Comparison of ENCODE assay signal across 20 cellular contexts in genomic region chr17:50785126-50785525, GRCh38. TPM values are rescaled to one million over a fixed set of nuclear protein-coding genes. Genes with fewer than 3 reads are reported as not detected.
DNase-seq lines count a peak whose midpoint lies in the region; ATAC-seq, FAIRE-seq and TF ChIP-seq lines count a peak whose summit lies in the region.
"Had no signal": no experiment of that assay in that cellular context is flagged by ENCODE, and none has a peak within 500 bp of the region (broad histone marks: within the 10 kb centered on the region; RNA-seq: fewer than 3 reads in every experiment).

No MANE protein-coding gene starts in this region.

- no peak overlapping the region for H3K9ac ChIP-seq in IMR-90 (ENCODE audit: low read depth, low read length)
- no peak overlapping the region for H3K9ac ChIP-seq in keratinocyte (ENCODE audit: control insufficient read depth, extremely low read depth, insufficient read depth, low read length)
- no peak overlapping the region for H3K9ac ChIP-seq in stomach smooth muscle (ENCODE audit: low read length in 2 of 2)

- 75% methylated on average over 2 of the region's 4 CpGs; no CpG with 5 or more reads in 1 of the 2 experiments for whole genome bisulfite sequencing in IMR-90 (ENCODE audit: extremely low coverage in 2 of 2, insufficient read length in 1 of 2), 2 experiments

- POLR2A ChIA-PET in IMR-90 (lab: Charles Lee; ENCODE audit: unreplicated experiment): interaction anchor here (1.1 kb wide), 1 partner anchor 81 kb away, joined by 4 read pairs; the partner anchor contains the start of gene TOB1

- H2BK20ac ChIP-seq in IMR-90 (ENCODE audit: low read depth, low read length): no peak overlapping the region

- H4K91ac ChIP-seq in IMR-90 (ENCODE audit: insufficient read depth, low read depth, low read length): no peak overlapping the region

- ATAC-seq in IMR-90 (ENCODE audit: low read depth) (no peak), GM18873 (IDR thresholded peaks at IDR 0.05; ENCODE audit: low FRiP score, unreplicated experiment) (no peak), GM19351 (IDR thresholded peaks at IDR 0.05; ENCODE audit: unreplicated experiment) (no peak)
- ATAC-seq: K562 had no signal

- no peak overlapping the region for H4K8ac ChIP-seq in IMR-90 (ENCODE audit: low read depth in 2 of 2, low read length in 2 of 2)

- H3K4me2 ChIP-seq in IMR-90 (ENCODE audit: low read depth, low read length) (no peak overlapping the region), keratinocyte (ENCODE audit: control insufficient read depth, extremely low read depth, insufficient read depth, low read depth, low read length) (peak overlapping the region; percentile 36)
- H3K4me2 ChIP-seq: PC-9 had no signal

- H2AK5ac ChIP-seq in IMR-90 (ENCODE audit: low read depth, low read length): no peak overlapping the region

- H3K4me1 ChIP-seq in IMR-90 (ENCODE audit: control insufficient read depth, insufficient read depth, low read length): peaks cover 13% of the 10 kb centered on the region
- H3K4me1 ChIP-seq in keratinocyte (ENCODE audit: control insufficient read depth, extremely low read depth, insufficient read depth, low read length): peaks cover 29% of the 10 kb centered on the region
- H3K4me1 ChIP-seq in stomach smooth muscle (ENCODE audit: control insufficient read depth, insufficient read depth, low read length): peaks cover 23% of the 10 kb centered on the region

- FAIRE-seq in keratinocyte (lab: Jason Lieb, UNC) (peak; percentile 52), frontal cortex (lab: Jason Lieb, UNC) (no peak)
- FAIRE-seq: GM12892, GM18507, K562 had no signal

- intact Hi-C loops in IMR-90 (cut with micrococcal nuclease) (no loop called here), dorsolateral prefrontal cortex (cut with DNase I) (loop anchor here (2.0 to 10.0 kb wide), 3 partner anchors 47 to 170 kb away; no protein-coding TSS in a partner anchor)

- H3K27ac ChIP-seq in IMR-90 (ENCODE audit: insufficient read depth, low read length): no peak overlapping the region
- peak overlapping the region in 54 of 59 donors; percentile 18 to 93 (median 83) for H3K27ac ChIP-seq in dorsolateral prefrontal cortex
- H3K27ac ChIP-seq in keratinocyte (ENCODE audit: control insufficient read depth, insufficient read depth, low read length): no peak overlapping the region
- peak overlapping the region; percentile 83 for H3K27ac ChIP-seq in stomach smooth muscle (ENCODE audit: low read length)
- H3K27ac ChIP-seq: PC-9, SJCRH30 had no signal

- H3K79me1 ChIP-seq in IMR-90 (ENCODE audit: low read depth in 1 of 2, low read length in 2 of 2): no peaks in the 10 kb centered on the region

- CTCF ChIA-PET in IMR-90 (lab: Yijun Ruan, JAX): interaction anchor here (1.0 to 1.3 kb wide), 2 partner anchors 31 to 57 kb away, joined by 4 read pairs; no protein-coding TSS in a partner anchor

- no peak overlapping the region for H3K23ac ChIP-seq in IMR-90 (ENCODE audit: low read depth, low read length)

- H3K9me1 ChIP-seq in IMR-90 (ENCODE audit: insufficient read depth, low read length) (0 out of 2 replicates have a peak, but pooled peaks cover 3% of the 10 kb centered on the region), keratinocyte (ENCODE audit: control insufficient read depth, extremely low read depth, insufficient read depth, low read length) (no peaks in the 10 kb centered on the region)

- no peak overlapping the region for H3K18ac ChIP-seq in IMR-90 (ENCODE audit: low read depth, low read length)

- H3K36me3 ChIP-seq in IMR-90 (ENCODE audit: control insufficient read depth, insufficient read depth, low read length) (no peaks in the 10 kb centered on the region), keratinocyte (ENCODE audit: control insufficient read depth in 2 of 2, extremely low read depth in 1 of 2, insufficient read depth in 2 of 2, low read length in 2 of 2) (no peaks in the 10 kb centered on the region), stomach smooth muscle (ENCODE audit: control insufficient read depth in 2 of 2, insufficient read depth in 2 of 2, low read length in 2 of 2) (no peaks in the 10 kb centered on the region)
- H3K36me3 ChIP-seq: SJCRH30 had no signal

- no peaks in the 10 kb centered on the region for H3K79me2 ChIP-seq in keratinocyte (ENCODE audit: control insufficient read depth, insufficient read depth, low read length)

- in situ Hi-C loops in IMR-90 (cut with MboI; ENCODE audit: low sequenced_read_pairs): loop anchor here (5.0 kb wide), 1 partner anchor 57 kb away; no protein-coding TSS in a partner anchor

- no peak for DNase-seq in IMR-90
- DNase-seq in dorsolateral prefrontal cortex: no peak
- no peak for DNase-seq in keratinocyte (ENCODE audit: low read depth, low spot score)
- DNase-seq in EL: no peak
- no peak for DNase-seq in frontal cortex (ENCODE audit: low spot score in 2 of 2)
- DNase-seq: 8988T, Calu3, MV-4-11, NCI-H1930, NCI-H526, SJCRH30 had no signal

- H4K20me1 ChIP-seq in IMR-90 (ENCODE audit: insufficient read depth, low read length) (no peaks in the 10 kb centered on the region), keratinocyte (ENCODE audit: control insufficient read depth, extremely low read depth, insufficient read depth, low read length) (no peaks in the 10 kb centered on the region)

- no peaks in the 10 kb centered on the region for H3K9me3 ChIP-seq in IMR-90 (ENCODE audit: control insufficient read depth, insufficient read depth, low read length)
- no peaks in the 10 kb centered on the region for H3K9me3 ChIP-seq in keratinocyte (ENCODE audit: control insufficient read depth, low read depth, low read length)
- H3K9me3 ChIP-seq in stomach smooth muscle (ENCODE audit: control insufficient read depth in 2 of 2, low read length in 2 of 2): no peaks in the 10 kb centered on the region
- H3K9me3 ChIP-seq: SJCRH30 had no signal

- peak overlapping the region; percentile 33 for H2AK9ac ChIP-seq in IMR-90 (replicated peaks; ENCODE audit: low read depth, low read length, poor library complexity)

- H3K14ac ChIP-seq in IMR-90 (replicated peaks; ENCODE audit: low read depth, low read length): no peak overlapping the region

- no peak overlapping the region for H2BK15ac ChIP-seq in IMR-90 (ENCODE audit: low read depth, low read length)

- no peak overlapping the region for H2BK120ac ChIP-seq in IMR-90 (ENCODE audit: low read depth, low read length)

- no peak overlapping the region for H3K56ac ChIP-seq in IMR-90 (ENCODE audit: extremely low read depth, insufficient read depth, low read length)

- dilution Hi-C loops in IMR-90 (cut with HindIII; ENCODE audit: low sequenced_read_pairs, unreplicated experiment): no loop called here
- dilution Hi-C loops in keratinocyte (cut with MboI; ENCODE audit: extremely low pct_ligation_motif_present, low sequenced_read_pairs): no loop called here

- H3K4me3 ChIP-seq in IMR-90 (ENCODE audit: insufficient read depth, low read depth, low read length): no peak overlapping the region
- no peak overlapping the region for H3K4me3 ChIP-seq in dorsolateral prefrontal cortex
- H3K4me3 ChIP-seq in keratinocyte (ENCODE audit: control insufficient read depth in 2 of 3, extremely low read depth in 1 of 3, insufficient read depth in 2 of 3, low read depth in 1 of 3, low read length in 3 of 3): no peak overlapping the region
- H3K4me3 ChIP-seq in stomach smooth muscle (ENCODE audit: low read length in 2 of 2): no peak overlapping the region
- H3K4me3 ChIP-seq: K562, PC-9, SJCRH30 had no signal

- no peak overlapping the region for H4K5ac ChIP-seq in IMR-90 (ENCODE audit: low read depth, low read length)

- H3K4ac ChIP-seq in IMR-90 (ENCODE audit: low read depth, low read length): no peak overlapping the region

- TF ChIP-seq RAD21 in IMR-90 (IDR thresholded peaks at IDR 0.05; ENCODE audit: low read length): no peak

- no TSS peak for BruUV-seq in IMR-90 (replicated peaks; lab: Mats Ljungman, UMichigan)

- no peak for TF ChIP-seq POLR2A in IMR-90 (IDR thresholded peaks at IDR 0.05; ENCODE audit: low read depth, low read length)

- no peaks in the 10 kb centered on the region; the same call in 1 of the 2 replicates for H3K27me3 ChIP-seq in IMR-90 (ENCODE audit: control insufficient read depth, insufficient read depth, low read length)
- H3K27me3 ChIP-seq in dorsolateral prefrontal cortex: no peaks in the 10 kb centered on the region
- H3K27me3 ChIP-seq in keratinocyte (ENCODE audit: control insufficient read depth, extremely low read depth, insufficient read depth, low read length): no peaks in the 10 kb centered on the region
- no peaks in the 10 kb centered on the region for H3K27me3 ChIP-seq in stomach smooth muscle (ENCODE audit: control insufficient read depth in 1 of 2, insufficient read depth in 2 of 2, low read length in 2 of 2)
- H3K27me3 ChIP-seq: SJCRH30 had no signal

- no peak overlapping the region for H2BK5ac ChIP-seq in IMR-90 (ENCODE audit: low read depth, low read length, poor library complexity, severe bottlenecking)

- no peak for TF ChIP-seq CTCF in IMR-90 (conservative IDR thresholded peaks at IDR 0.05; ENCODE audit: low read depth, low read length)
- TF ChIP-seq CTCF in dorsolateral prefrontal cortex (IDR thresholded peaks at IDR 0.05 in 54 of 56, conservative IDR thresholded peaks at IDR 0.05 in 2 of 56; ENCODE audit: low read depth in 1 of 56, partially characterized antibody in 56 of 56): no peak
- no peak for TF ChIP-seq CTCF in keratinocyte (optimal IDR thresholded peaks at IDR 0.05 in 1 of 3, IDR thresholded peaks at IDR 0.05 in 1 of 3, conservative IDR thresholded peaks at IDR 0.05 in 1 of 3; ENCODE audit: extremely low read depth in 1 of 3, insufficient read depth in 2 of 3, low read length in 3 of 3)

- H2AFZ ChIP-seq in IMR-90 (replicated peaks; ENCODE audit: low read length, poor library complexity) (no peak overlapping the region), keratinocyte (ENCODE audit: control insufficient read depth, low read length) (peak overlapping the region; percentile 41)
- H2AFZ ChIP-seq: PC-9 had no signal

RNA-seq across cellular contexts. Expression of gene ANKRD40CL, which starts 17.8 kb away (rescaled TPM):
- total RNA-seq in IMR-90 (2012; rRNA removed) (not detected in 2 replicates), dorsolateral prefrontal cortex (under 1 TPM in 2 of 120 experiments, not detected in 118; 0.33 to 0.63 TPM), frontal cortex (not detected)
- polyA plus RNA-seq in IMR-90 (2012; rRNA removed) (not detected in 2 replicates), keratinocyte (not detected in 3 replicates)
- not detected in 2 replicates for polyA plus RNA-seq in IMR-90 (2012; cell fraction: cytosol; rRNA removed)
- not detected in 2 replicates for polyA plus RNA-seq in IMR-90 (2012; cell fraction: nucleus; rRNA removed; ENCODE audit: low replicate concordance)
- polyA plus RNA-seq in keratinocyte (2011; ENCODE audit: low read depth): not detected
- not detected in 2 replicates for polyA plus RNA-seq in keratinocyte (2011; cell fraction: cytosol; rRNA removed)
- not detected in 2 replicates for polyA plus RNA-seq in keratinocyte (2011; cell fraction: nucleus; rRNA removed)
- polyA plus RNA-seq in keratinocyte (2012; ENCODE audit: low replicate concordance): not detected in 2 replicates
- not detected in 3 replicates for polyA minus RNA-seq in keratinocyte
- polyA minus RNA-seq in keratinocyte (2011; cell fraction: cytosol; rRNA and poly(A)+ RNA removed): not detected
- not detected in 2 replicates for polyA minus RNA-seq in keratinocyte (2011; cell fraction: nucleus; rRNA and poly(A)+ RNA removed)
- total RNA-seq: Calu3, H4, K562, PC-9, SJCRH30 had no signal
- polyA plus RNA-seq: AG04450, K562 had no signal

RNA-seq across cellular contexts. Expression of gene WFIKKN2, which starts 50.3 kb away (rescaled TPM):
- total RNA-seq in IMR-90 (2012; rRNA removed) (not detected in 2 replicates), dorsolateral prefrontal cortex (10 to 100 TPM in 1 of 120 experiments, 1 to 10 TPM in 40, under 1 TPM in 79; 0.27 to 16.6 (median 0.80) TPM), frontal cortex (3.7 TPM)
- polyA plus RNA-seq in IMR-90 (2012; rRNA removed) (0.02 and 0.04 TPM in 2 replicates), keratinocyte (not detected in 3 replicates)
- 0.01 and 0.04 TPM in 2 replicates for polyA plus RNA-seq in IMR-90 (2012; cell fraction: cytosol; rRNA removed)
- polyA plus RNA-seq in IMR-90 (2012; cell fraction: nucleus; rRNA removed; ENCODE audit: low replicate concordance): 0.11 and 0.16 TPM in 2 replicates
- not detected for polyA plus RNA-seq in keratinocyte (2011; ENCODE audit: low read depth)
- not detected in 2 replicates for polyA plus RNA-seq in keratinocyte (2011; cell fraction: cytosol; rRNA removed)
- polyA plus RNA-seq in keratinocyte (2011; cell fraction: nucleus; rRNA removed): not detected in 2 replicates
- not detected in 2 replicates for polyA plus RNA-seq in keratinocyte (2012; ENCODE audit: low replicate concordance)
- not detected in 3 replicates for polyA minus RNA-seq in keratinocyte
- polyA minus RNA-seq in keratinocyte (2011; cell fraction: cytosol; rRNA and poly(A)+ RNA removed): not detected
- not detected in 2 replicates for polyA minus RNA-seq in keratinocyte (2011; cell fraction: nucleus; rRNA and poly(A)+ RNA removed)
- total RNA-seq: Calu3, H4, PC-9, SJCRH30 had no signal
- polyA plus RNA-seq: K562 had no signal

Comparison
In these comparisons a context has a peak if more than half of its experiments do, and no peak if none do; other contexts are left out.
1. H3K27ac ChIP-seq: peak in dorsolateral prefrontal cortex (54 of 59) and stomach smooth muscle (single experiment); none in IMR-90 (single experiment) and keratinocyte (single experiment).